ENCODE assay signal across 8 cellular contexts in genomic region chr6:30100585-30101422, GRCh38. TPM values are rescaled to one million over a fixed set of nuclear protein-coding genes. Genes with fewer than 3 reads are reported as not detected.
A peak's percentile ranks its signal among the peaks of the same experiment; 100 is the strongest.
DNase-seq lines count a peak whose midpoint lies in the region; ATAC-seq and FAIRE-seq lines count a peak whose summit lies in the region.

No MANE protein-coding gene starts in this region.

- H3K4me1 Mint-ChIP-seq in activated CD4-positive, alpha-beta memory T cell treated with anti-CD3 and anti-CD28 coated beads for 36 hours (ENCODE audit: low read depth): peaks cover 49% of the 10 kb centered on the region

- ATAC-seq in HG02852 (IDR thresholded peaks at IDR 0.05; ENCODE audit: unreplicated experiment) (no peak), GM21515 (IDR thresholded peaks at IDR 0.05; ENCODE audit: unreplicated experiment) (no peak)

- H3K4me3 Mint-ChIP-seq in activated CD4-positive, alpha-beta memory T cell treated with anti-CD3 and anti-CD28 coated beads for 36 hours: peak overlapping the region; percentile 64

- CTCF ChIA-PET in activated CD4-positive, alpha-beta memory T cell treated with anti-CD3 and anti-CD28 coated beads for 36 hours (lab: Charles Lee): interaction anchor here (0.6 to 12.8 kb wide), 14 partner anchors 8 to 450 kb away, joined by 3 to 491 read pairs (median 4); partner anchors contain the start of genes POLR1H, PPP1R11 and TRIM40

- no peaks in the 10 kb centered on the region for H3K9me3 Mint-ChIP-seq in activated CD4-positive, alpha-beta memory T cell treated with anti-CD3 and anti-CD28 coated beads for 36 hours

- no peaks in the 10 kb centered on the region for H3K36me3 Mint-ChIP-seq in activated CD4-positive, alpha-beta memory T cell treated with anti-CD3 and anti-CD28 coated beads for 36 hours

- H3K27ac Mint-ChIP-seq in activated CD4-positive, alpha-beta memory T cell treated with anti-CD3 and anti-CD28 coated beads for 36 hours: no peak overlapping the region

- peak; percentile 72 for DNase-seq in activated effector memory CD4-positive, alpha-beta T cell treated with anti-CD3 and anti-CD28 coated beads, Interleukin-2, amount 50 U/mL, for 16 hours
- DNase-seq in activated effector memory CD4-positive, alpha-beta T cell treated with Interleukin-2 at 50 U/mL for 16 hours: no peak
- DNase-seq in activated CD4-positive, alpha-beta memory T cell treated with anti-CD3 and anti-CD28 coated beads for 36 hours: peak; percentile 36
- DNase-seq in frontal cortex (ENCODE audit: low spot score in 2 of 2) (peak; percentile 41 to 48), pons (ENCODE audit: low spot score) (peak; percentile 4), NCI-H345 (lab: John Stamatoyannopoulos, UW) (no peak)

- H3K27me3 Mint-ChIP-seq in activated CD4-positive, alpha-beta memory T cell treated with anti-CD3 and anti-CD28 coated beads for 36 hours: peaks cover 35% of the 10 kb centered on the region

- intact Hi-C loops in activated CD4-positive, alpha-beta memory T cell treated with anti-CD3 and anti-CD28 coated beads for 36 hours (cut with micrococcal nuclease): no loop called here

- POLR2A ChIA-PET in activated CD4-positive, alpha-beta memory T cell treated with anti-CD3 and anti-CD28 coated beads for 36 hours (lab: Charles Lee): no interaction called here

- FAIRE-seq in frontal cortex (lab: Jason Lieb, UNC): no peak

RNA-seq across cellular contexts. Expression of gene TRIM31, which starts 12.1 kb away (rescaled TPM):
- total RNA-seq in activated CD4-positive, alpha-beta memory T cell treated with anti-CD3 and anti-CD28 coated beads for 36 hours: not detected
- not detected for total RNA-seq in frontal cortex

RNA-seq across cellular contexts. Expression of gene RNF39, which starts 25.2 kb away (rescaled TPM):
- total RNA-seq in activated CD4-positive, alpha-beta memory T cell treated with anti-CD3 and anti-CD28 coated beads for 36 hours: not detected
- total RNA-seq in frontal cortex: not detected

RNA-seq across cellular contexts. Expression of gene PPP1R11, which starts 33.8 kb away (rescaled TPM):
- total RNA-seq in activated CD4-positive, alpha-beta memory T cell treated with anti-CD3 and anti-CD28 coated beads for 36 hours: 10 to 100 TPM; 51.3 to 55.0 TPM
- total RNA-seq in frontal cortex: 17.1 TPM

RNA-seq across cellular contexts. Expression of gene TRIM40, which starts 35.1 kb away (rescaled TPM):
- not detected for total RNA-seq in activated CD4-positive, alpha-beta memory T cell treated with anti-CD3 and anti-CD28 coated beads for 36 hours
- not detected for total RNA-seq in frontal cortex

RNA-seq across cellular contexts. Expression of gene POLR1H, which starts 39.7 kb away (rescaled TPM):
- total RNA-seq in activated CD4-positive, alpha-beta memory T cell treated with anti-CD3 and anti-CD28 coated beads for 36 hours: 10 to 100 TPM; 69.4 to 73.2 TPM
- 15.5 TPM for total RNA-seq in frontal cortex

Comparison
In these comparisons a context has a peak if more than half of its experiments do, and no peak if none do; other contexts are left out.
1. DNase-seq: peak in activated effector memory CD4-positive, alpha-beta T cell treated with anti-CD3 and anti-CD28 coated beads, Interleukin-2, amount 50 U/mL, for 16 hours (single experiment), activated CD4-positive, alpha-beta memory T cell treated with anti-CD3 and anti-CD28 coated beads for 36 hours (single experiment), frontal cortex (2 of 2) and pons (single experiment); none in activated effector memory CD4-positive, alpha-beta T cell treated with Interleukin-2 at 50 U/mL for 16 hours (single experiment) and NCI-H345 (single experiment).